22 cellular contexts compared by ENCODE assay signal in the genomic region with DNA sequence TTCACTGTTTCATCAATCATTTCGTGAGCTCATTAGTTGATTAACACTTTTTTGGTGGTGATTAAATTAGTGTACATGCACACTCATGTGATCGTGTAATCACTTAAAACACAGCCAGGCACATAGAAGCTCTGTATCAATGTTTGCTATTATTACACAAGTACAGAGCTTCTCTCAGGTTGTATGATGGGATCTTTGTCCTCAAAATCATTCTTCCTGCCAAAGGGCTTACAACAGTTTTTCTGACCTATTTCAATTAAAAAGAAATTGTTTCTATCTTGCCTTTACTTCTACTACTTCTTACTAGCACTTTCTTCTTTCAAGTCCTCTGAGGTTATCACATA.
DNase-seq lines count a peak whose midpoint lies in the region; ATAC-seq and TF ChIP-seq lines count a peak whose summit lies in the region.
"Had no signal": no experiment of that assay in that cellular context is flagged by ENCODE, and none has a peak within 500 bp of the region (broad histone marks: within the 10 kb centered on the region; RNA-seq: fewer than 3 reads in every experiment).

No MANE protein-coding gene starts in this region.

- H3K27ac ChIP-seq in heart right ventricle, result peak overlapping the region in 7 of 10 donors; percentile 1 to 47 (median 16)
- H3K27ac ChIP-seq in right cardiac atrium (ENCODE audit: low read length), result no peak overlapping the region
- H3K27ac ChIP-seq in esophagus muscularis mucosa (replicated peaks in 1 of 4), result peak overlapping the region; percentile 63 to 73 (median 68)
- peak overlapping the region; percentile 10 for H3K27ac ChIP-seq in urinary bladder (ENCODE audit: low read depth)
- H3K27ac ChIP-seq in endodermal cell (ENCODE audit: low read depth, low read length), result no peak overlapping the region
- H3K27ac ChIP-seq: C4-2B, pancreas, upper lobe of right lung had no signal

- no peaks in the 10 kb centered on the region for H3K9me3 ChIP-seq in heart right ventricle
- H3K9me3 ChIP-seq in right cardiac atrium (ENCODE audit: control insufficient read depth, low read length), result no peaks in the 10 kb centered on the region
- H3K9me3 ChIP-seq in esophagus muscularis mucosa, result no peaks in the 10 kb centered on the region
- H3K9me3 ChIP-seq in endodermal cell (ENCODE audit: control insufficient read depth, low read length), result no peaks in the 10 kb centered on the region
- H3K9me3 ChIP-seq: pancreas, upper lobe of right lung had no signal

- peaks cover 0 to 16% (median 0%) of the 10 kb centered on the region in 7 donors for H3K27me3 ChIP-seq in heart right ventricle
- H3K27me3 ChIP-seq in right cardiac atrium (ENCODE audit: control insufficient read depth, insufficient read depth), result no peaks in the 10 kb centered on the region
- no peaks in the 10 kb centered on the region for H3K27me3 ChIP-seq in esophagus muscularis mucosa
- H3K27me3 ChIP-seq in endodermal cell (ENCODE audit: control insufficient read depth, insufficient read depth, low read length, poor library complexity, severe bottlenecking), result no peaks in the 10 kb centered on the region
- H3K27me3 ChIP-seq: pancreas, upper lobe of right lung had no signal

- H3K27ac Mint-ChIP-seq in osteocyte (ENCODE audit: unreplicated experiment) (peak overlapping the region; percentile 70), endodermal cell (no peak overlapping the region)
- H3K27ac Mint-ChIP-seq: activated naive CD4-positive, alpha-beta T cell treated with anti-CD3 and anti-CD28 coated beads, Interleukin-2, amount 50 U/mL, for 24 hours; activated T-cell treated with anti-CD3 and anti-CD28 coated beads, Interleukin-2, amount 50 U/mL, for 72 hours; naive thymus-derived CD8-positive, alpha-beta T cell had no signal

- H3K4me3 Mint-ChIP-seq in osteocyte (ENCODE audit: unreplicated experiment) (peak overlapping the region; percentile 24), endodermal cell (no peak overlapping the region)
- H3K4me3 Mint-ChIP-seq: activated naive CD4-positive, alpha-beta T cell treated with anti-CD3 and anti-CD28 coated beads, Interleukin-2, amount 50 U/mL, for 24 hours; activated T-cell treated with anti-CD3 and anti-CD28 coated beads, Interleukin-2, amount 50 U/mL, for 72 hours; naive thymus-derived CD8-positive, alpha-beta T cell had no signal

- H3K9me3 Mint-ChIP-seq in osteocyte (ENCODE audit: unreplicated experiment) (peaks cover 6% of the 10 kb centered on the region), endodermal cell (peaks cover 44% of the 10 kb centered on the region)
- H3K9me3 Mint-ChIP-seq: activated naive CD4-positive, alpha-beta T cell treated with anti-CD3 and anti-CD28 coated beads, Interleukin-2, amount 50 U/mL, for 24 hours; activated T-cell treated with anti-CD3 and anti-CD28 coated beads, Interleukin-2, amount 50 U/mL, for 72 hours; naive thymus-derived CD8-positive, alpha-beta T cell had no signal

- H3K9ac ChIP-seq in endodermal cell (ENCODE audit: extremely low read depth, low read length, poor library complexity, severe bottlenecking), result no peak overlapping the region

- H3K4me1 ChIP-seq in heart right ventricle (no peaks in the 10 kb centered on the region), right cardiac atrium (ENCODE audit: control insufficient read depth, insufficient read depth, low read length) (no peaks in the 10 kb centered on the region), esophagus muscularis mucosa (peaks cover 0 to 54% (median 36%) of the 10 kb centered on the region in 4 donors), urinary bladder (ENCODE audit: insufficient read depth) (no peaks in the 10 kb centered on the region), endodermal cell (ENCODE audit: control insufficient read depth, insufficient read depth, low read length) (no peaks in the 10 kb centered on the region)
- H3K4me1 ChIP-seq: pancreas, upper lobe of right lung had no signal

- DNase-seq in heart right ventricle (no peak), right cardiac atrium (no peak), esophagus muscularis mucosa (ENCODE audit: extremely low spot score) (no peak), osteocyte (ENCODE audit: extremely low spot score, unreplicated experiment) (no peak), endodermal cell (no peak), dermis blood vessel endothelial cell (no peak), RPMI8226 (no peak)
- DNase-seq: activated CD4-positive, CD25-positive, alpha-beta regulatory T cell treated with anti-CD3 and anti-CD28 coated beads, Interleukin-2, amount 50 U/mL, for 72 hours; activated T-cell treated with anti-CD3 and anti-CD28 coated beads, Interleukin-2, amount 50 U/mL, for 72 hours; hippocampal formation; Kasumi-1; naive thymus-derived CD8-positive, alpha-beta T cell; NCI-H1105 treated with DMSO at 0.1 percent for 48 hours; NCI-H510A treated with DMSO at 0.1 percent for 48 hours; pancreas; stimulated activated naive CD4-positive, alpha-beta T cell; SW 1271; upper lobe of right lung had no signal

- no peak overlapping the region for H3K4me3 ChIP-seq in heart right ventricle
- H3K4me3 ChIP-seq in right cardiac atrium (ENCODE audit: low read length), result no peak overlapping the region
- no peak overlapping the region for H3K4me3 ChIP-seq in esophagus muscularis mucosa
- H3K4me3 ChIP-seq in urinary bladder (ENCODE audit: low read depth, low read length), result no peak overlapping the region
- no peak overlapping the region for H3K4me3 ChIP-seq in endodermal cell (ENCODE audit: low read length)
- H3K4me3 ChIP-seq: pancreas, skin epidermis, upper lobe of right lung had no signal

- H3K36me3 ChIP-seq in heart right ventricle (no peaks in the 10 kb centered on the region), esophagus muscularis mucosa (no peaks in the 10 kb centered on the region), urinary bladder (ENCODE audit: insufficient read depth) (no peaks in the 10 kb centered on the region), endodermal cell (ENCODE audit: control insufficient read depth, insufficient read depth, low read length) (no peaks in the 10 kb centered on the region)
- H3K36me3 ChIP-seq: pancreas, upper lobe of right lung had no signal

- H3K4me1 Mint-ChIP-seq in osteocyte (ENCODE audit: unreplicated experiment), result peaks cover 38% of the 10 kb centered on the region
- no peaks in the 10 kb centered on the region for H3K4me1 Mint-ChIP-seq in endodermal cell
- H3K4me1 Mint-ChIP-seq: activated naive CD4-positive, alpha-beta T cell treated with anti-CD3 and anti-CD28 coated beads, Interleukin-2, amount 50 U/mL, for 24 hours; naive thymus-derived CD8-positive, alpha-beta T cell had no signal

- 75 to 83% methylated on average over 2 of the region's 2 CpGs for WGBS in heart right ventricle, 2 donors
- 71% methylated on average over 2 of the region's 2 CpGs for WGBS in right cardiac atrium
- 68% methylated on average over 2 of the region's 2 CpGs for WGBS in esophagus muscularis mucosa
- WGBS in urinary bladder, result 80% methylated on average over 2 of the region's 2 CpGs
- 100% methylated on average over 2 of the region's 2 CpGs; no CpG with 5 or more reads in 1 of the 2 experiments for WGBS in endodermal cell (ENCODE audit: insufficient coverage in 1 of 2, insufficient read length in 1 of 2), 2 experiments

- no peak for TF ChIP-seq EP300 in esophagus muscularis mucosa (IDR thresholded peaks at IDR 0.05)

- H3K36me3 Mint-ChIP-seq in osteocyte (ENCODE audit: unreplicated experiment), result no peaks in the 10 kb centered on the region
- H3K36me3 Mint-ChIP-seq in endodermal cell (ENCODE audit: low read depth), result no peaks in the 10 kb centered on the region
- H3K36me3 Mint-ChIP-seq: activated naive CD4-positive, alpha-beta T cell treated with anti-CD3 and anti-CD28 coated beads, Interleukin-2, amount 50 U/mL, for 24 hours; naive thymus-derived CD8-positive, alpha-beta T cell had no signal

- TF ChIP-seq CTCF in heart right ventricle (IDR thresholded peaks at IDR 0.05), result no peak
- no peak for TF ChIP-seq CTCF in esophagus muscularis mucosa (IDR thresholded peaks at IDR 0.05)
- TF ChIP-seq CTCF in osteocyte (IDR thresholded peaks at IDR 0.05), result no peak
- no peak for TF ChIP-seq CTCF in endodermal cell (conservative IDR thresholded peaks at IDR 0.05)

- ATAC-seq in heart right ventricle (no peak), right cardiac atrium (no peak)
- ATAC-seq: activated T-cell treated with anti-CD3 and anti-CD28 coated beads, Interleukin-2, amount 50 U/mL, for 72 hours; naive thymus-derived CD8-positive, alpha-beta T cell; upper lobe of right lung had no signal

- intact Hi-C loops in heart right ventricle (cut with DNase I), result no loop called here
- intact Hi-C loops in right cardiac atrium (cut with DNase I), result no loop called here
- intact Hi-C loops in esophagus muscularis mucosa (cut with DNase I), result loop anchor here (10.0 kb wide), 1 partner anchor 54 kb away; no protein-coding TSS in a partner anchor

- H3K27me3 Mint-ChIP-seq in osteocyte (ENCODE audit: unreplicated experiment), result no peaks in the 10 kb centered on the region
- H3K27me3 Mint-ChIP-seq in endodermal cell (ENCODE audit: insufficient read depth), result no peaks in the 10 kb centered on the region
- H3K27me3 Mint-ChIP-seq: activated naive CD4-positive, alpha-beta T cell treated with anti-CD3 and anti-CD28 coated beads, Interleukin-2, amount 50 U/mL, for 24 hours; naive thymus-derived CD8-positive, alpha-beta T cell had no signal

- no peak for TF ChIP-seq POLR2A in esophagus muscularis mucosa (IDR thresholded peaks at IDR 0.05; ENCODE audit: low read depth)

Comparison
In these comparisons a context has a peak if more than half of its experiments do, and no peak if none do; other contexts are left out.
1. H3K27ac ChIP-seq: peak in heart right ventricle (7 of 10), esophagus muscularis mucosa (4 of 4) and urinary bladder (single experiment); none in right cardiac atrium (single experiment) and endodermal cell (single experiment).